ENCODE assay signal across 8 cellular contexts in the genomic region with DNA sequence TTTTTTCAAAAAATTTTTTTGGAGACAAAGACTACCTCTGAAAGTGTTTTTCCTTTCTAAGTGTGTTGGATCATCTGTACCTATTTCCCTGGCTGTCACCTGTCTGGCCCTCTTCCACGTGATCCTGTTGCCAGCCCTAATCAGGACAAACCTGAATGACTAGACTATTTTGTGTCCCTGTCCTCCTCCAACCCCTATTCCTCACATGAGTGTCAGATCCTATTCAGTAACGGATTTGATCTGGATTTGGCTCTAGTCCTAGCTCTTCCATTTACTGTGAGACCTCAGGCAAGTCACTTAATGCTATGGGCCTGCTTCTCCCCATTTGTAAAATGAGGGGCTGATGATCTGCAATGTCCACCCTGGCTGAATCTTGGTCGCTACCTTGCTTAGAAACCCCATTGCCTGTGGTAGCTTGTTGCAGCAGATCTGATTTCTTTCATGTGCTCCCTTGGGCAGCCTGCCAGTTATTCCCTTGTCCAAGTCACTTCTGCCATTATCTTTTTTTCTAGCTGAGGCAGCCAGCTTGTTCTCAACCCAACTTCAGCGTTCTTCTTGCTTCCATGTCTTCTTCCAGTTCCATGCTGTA. TPM values are rescaled to one million over a fixed set of nuclear protein-coding genes. Genes with fewer than 3 reads are reported as not detected.
DNase-seq lines count a peak whose midpoint lies in the region; ATAC-seq, FAIRE-seq and TF ChIP-seq lines count a peak whose summit lies in the region.

No MANE protein-coding gene starts in this region.

- no peak overlapping the region for H4K91ac ChIP-seq in neuronal stem cell (ENCODE audit: low read depth, low read length, poor library complexity)

- H3K27me3 Mint-ChIP-seq in activated CD4-positive, alpha-beta T cell treated with anti-CD3 and anti-CD28 coated beads, Interleukin-2, amount 10 ng/mL, durations not matched to agents 7 days and 5 days, result no peaks in the 10 kb centered on the region
- peaks cover 2% of the 10 kb centered on the region for H3K27me3 Mint-ChIP-seq in WTC11 (ENCODE audit: low read depth)

- H3K4me1 ChIP-seq in thyroid gland (peaks cover 15 to 37% of the 10 kb centered on the region in 2 donors), neuronal stem cell (ENCODE audit: control insufficient read depth in 2 of 2, insufficient read depth in 1 of 2, low read depth in 1 of 2, low read length in 2 of 2) (peaks cover 7 to 9% of the 10 kb centered on the region in 2 donors)

- no peak overlapping the region for H3K9ac ChIP-seq in neuronal stem cell (ENCODE audit: low read depth, low read length, poor library complexity)

- no peak overlapping the region for H3K14ac ChIP-seq in neuronal stem cell (ENCODE audit: low read length)

- no peaks in the 10 kb centered on the region for H3K27me3 ChIP-seq in thyroid gland
- H3K27me3 ChIP-seq in neuronal stem cell (ENCODE audit: control insufficient read depth in 3 of 3, insufficient read depth in 3 of 3, low read depth in 1 of 3, low read length in 3 of 3), result no peaks in the 10 kb centered on the region

- no peak overlapping the region for H2BK15ac ChIP-seq in neuronal stem cell (ENCODE audit: low read length)

- no peak overlapping the region for H2AFZ ChIP-seq in neuronal stem cell (ENCODE audit: low read length)

- H2BK12ac ChIP-seq in neuronal stem cell (ENCODE audit: low read length), result no peak overlapping the region

- no peak for DNase-seq in activated CD4-positive, alpha-beta T cell treated with anti-CD3 and anti-CD28 coated beads, Interleukin-2, amount 10 ng/mL, durations not matched to agents 7 days and 5 days
- DNase-seq in activated CD4-positive, alpha-beta T cell treated with anti-CD3 and anti-CD28 coated beads, Interleukin-2, amount 50 U/mL, for 4 hours, result no peak
- DNase-seq in WTC11 (ENCODE audit: low spot score) (no peak), left cardiac atrium (peak; percentile 72), thyroid gland (peak; percentile 57 to 61), HTR-8/SVneo (ENCODE audit: insufficient read length, low spot score) (no peak), neuronal stem cell (ENCODE audit: low spot score) (no peak)

- CTCF ChIA-PET in activated CD4-positive, alpha-beta T cell treated with anti-CD3 and anti-CD28 coated beads, Interleukin-2, amount 10 ng/mL, durations not matched to agents 7 days and 5 days (lab: Charles Lee), result no interaction called here
- CTCF ChIA-PET in WTC11 (lab: Charles Lee), result no interaction called here

- intact Hi-C loops in left cardiac atrium (cut with DNase I) (no loop called here), thyroid gland (cut with DNase I) (no loop called here)

- H3K36me3 ChIP-seq in thyroid gland, result no peaks in the 10 kb centered on the region
- H3K36me3 ChIP-seq in neuronal stem cell (replicated peaks in 1 of 2; ENCODE audit: control insufficient read depth in 2 of 2, insufficient read depth in 2 of 2, low read length in 2 of 2), result peaks cover 2 to 67% of the 10 kb centered on the region in 2 donors

- no peak for FAIRE-seq in HTR-8/SVneo (lab: Jason Lieb, UNC)

- no peak for TF ChIP-seq POLR2A in thyroid gland (IDR thresholded peaks at IDR 0.05)

- WGBS in thyroid gland, 2 donors, result 61 to 71% methylated on average over 4 of the region's 4 CpGs
- WGBS in neuronal stem cell (ENCODE audit: extremely low coverage in 2 of 2, insufficient read length in 2 of 2, insufficient replicate concordance in 1 of 2), 2 donors, result no CpG with 5 or more reads among the region's 4 CpGs

- peaks cover 40% of the 10 kb centered on the region for H3K36me3 Mint-ChIP-seq in activated CD4-positive, alpha-beta T cell treated with anti-CD3 and anti-CD28 coated beads, Interleukin-2, amount 10 ng/mL, durations not matched to agents 7 days and 5 days (ENCODE audit: low read depth)
- H3K36me3 Mint-ChIP-seq in WTC11, result peaks cover 14% of the 10 kb centered on the region

- TF ChIP-seq CTCF in WTC11 (IDR thresholded peaks at IDR 0.05) (no peak), thyroid gland (IDR thresholded peaks at IDR 0.05) (no peak)

- peaks cover 1% of the 10 kb centered on the region for H3K9me3 Mint-ChIP-seq in activated CD4-positive, alpha-beta T cell treated with anti-CD3 and anti-CD28 coated beads, Interleukin-2, amount 10 ng/mL, durations not matched to agents 7 days and 5 days
- H3K9me3 Mint-ChIP-seq in WTC11, result peaks cover under 1% of the 10 kb centered on the region

- no peak for ATAC-seq in WTC11
- ATAC-seq in left cardiac atrium, result no peak
- ATAC-seq in GM19324 (IDR thresholded peaks at IDR 0.05; ENCODE audit: low FRiP score, unreplicated experiment), result no peak

- POLR2A ChIA-PET in activated CD4-positive, alpha-beta T cell treated with anti-CD3 and anti-CD28 coated beads, Interleukin-2, amount 10 ng/mL, durations not matched to agents 7 days and 5 days (lab: Charles Lee), result interaction anchor here (0.6 to 0.9 kb wide), 2 partner anchors 32 to 35 kb away, joined by 3 read pairs; a partner anchor contains a TSS
- POLR2A ChIA-PET in WTC11 (lab: Charles Lee), result no interaction called here

- no peak overlapping the region for H3K4me3 Mint-ChIP-seq in activated CD4-positive, alpha-beta T cell treated with anti-CD3 and anti-CD28 coated beads, Interleukin-2, amount 10 ng/mL, durations not matched to agents 7 days and 5 days
- no peak overlapping the region for H3K4me3 Mint-ChIP-seq in WTC11

- no peak overlapping the region for H4K8ac ChIP-seq in neuronal stem cell (ENCODE audit: low read depth, low read length)

- peak overlapping the region in 2 of 3 donors; percentile 12 to 40 for H3K27ac ChIP-seq in thyroid gland
- H3K27ac ChIP-seq in neuronal stem cell (replicated peaks; ENCODE audit: low read length), result no peak overlapping the region

- H3K18ac ChIP-seq in neuronal stem cell (ENCODE audit: low read length), result no peak overlapping the region

- H2AK5ac ChIP-seq in neuronal stem cell (ENCODE audit: low read depth, low read length), result no peak overlapping the region

- H3K4me3 ChIP-seq in thyroid gland (replicated peaks in 1 of 3), result no peak overlapping the region
- no peak overlapping the region for H3K4me3 ChIP-seq in neuronal stem cell (ENCODE audit: low read length in 2 of 2)

- H3K27ac Mint-ChIP-seq in activated CD4-positive, alpha-beta T cell treated with anti-CD3 and anti-CD28 coated beads, Interleukin-2, amount 10 ng/mL, durations not matched to agents 7 days and 5 days, result peak overlapping the region; percentile 22
- peak overlapping the region; percentile 85 for H3K27ac Mint-ChIP-seq in WTC11

- H3K4me1 Mint-ChIP-seq in activated CD4-positive, alpha-beta T cell treated with anti-CD3 and anti-CD28 coated beads, Interleukin-2, amount 10 ng/mL, durations not matched to agents 7 days and 5 days, result peaks cover 47% of the 10 kb centered on the region
- H3K4me1 Mint-ChIP-seq in WTC11, result peaks cover 29% of the 10 kb centered on the region

- H3K4me2 ChIP-seq in neuronal stem cell (ENCODE audit: insufficient read depth, low read length, poor library complexity, severe bottlenecking), result no peak overlapping the region

- H3K23ac ChIP-seq in neuronal stem cell (ENCODE audit: low read depth, low read length, poor library complexity), result no peak overlapping the region

- no peak overlapping the region for H2BK120ac ChIP-seq in neuronal stem cell (ENCODE audit: low read depth, low read length)

- H3K79me1 ChIP-seq in neuronal stem cell (ENCODE audit: low read depth, low read length), result peaks cover 4% of the 10 kb centered on the region

- H3K4ac ChIP-seq in neuronal stem cell (ENCODE audit: low read length), result no peak overlapping the region

- H3K9me3 ChIP-seq in thyroid gland, result no peaks in the 10 kb centered on the region
- no peaks in the 10 kb centered on the region for H3K9me3 ChIP-seq in neuronal stem cell (replicated peaks in 1 of 2; ENCODE audit: control insufficient read depth in 2 of 2, insufficient read depth in 1 of 2, low read depth in 1 of 2, low read length in 2 of 2)

- no peak overlapping the region for H2BK5ac ChIP-seq in neuronal stem cell (ENCODE audit: low read length)

TF ChIP-seq in WTC11, 78 proteins besides CTCF, POLR2A, EP300 and RAD21 (continues in another document):
- no peak for TF ChIP-seq ZNF121 (CRISPR knock-in tag; IDR thresholded peaks at IDR 0.05)
- TF ChIP-seq ZNF219 (CRISPR knock-in tag; IDR thresholded peaks at IDR 0.05; ENCODE audit: borderline replicate concordance), result no peak
- TF ChIP-seq, protein P1, sequence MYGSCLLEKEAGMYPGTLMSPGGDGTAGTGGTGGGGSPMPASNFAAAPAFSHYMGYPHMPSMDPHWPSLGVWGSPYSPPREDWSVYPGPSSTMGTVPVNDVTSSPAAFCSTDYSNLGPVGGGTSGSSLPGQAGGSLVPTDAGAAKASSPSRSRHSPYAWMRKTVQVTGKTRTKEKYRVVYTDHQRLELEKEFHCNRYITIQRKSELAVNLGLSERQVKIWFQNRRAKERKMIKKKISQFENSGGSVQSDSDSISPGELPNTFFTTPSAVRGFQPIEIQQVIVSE (CRISPR knock-in tag; IDR thresholded peaks at IDR 0.05; ENCODE audit: borderline replicate concordance), result no peak
- no peak for TF ChIP-seq NR1H2 (CRISPR knock-in tag; IDR thresholded peaks at IDR 0.05)
- TF ChIP-seq ZNF671 (CRISPR knock-in tag; IDR thresholded peaks at IDR 0.05), result no peak
- no peak for TF ChIP-seq ZNF396 (CRISPR knock-in tag; IDR thresholded peaks at IDR 0.05; ENCODE audit: borderline replicate concordance)
- no peak for TF ChIP-seq JUN (CRISPR knock-in tag; IDR thresholded peaks at IDR 0.05)
- TF ChIP-seq, protein P2, sequence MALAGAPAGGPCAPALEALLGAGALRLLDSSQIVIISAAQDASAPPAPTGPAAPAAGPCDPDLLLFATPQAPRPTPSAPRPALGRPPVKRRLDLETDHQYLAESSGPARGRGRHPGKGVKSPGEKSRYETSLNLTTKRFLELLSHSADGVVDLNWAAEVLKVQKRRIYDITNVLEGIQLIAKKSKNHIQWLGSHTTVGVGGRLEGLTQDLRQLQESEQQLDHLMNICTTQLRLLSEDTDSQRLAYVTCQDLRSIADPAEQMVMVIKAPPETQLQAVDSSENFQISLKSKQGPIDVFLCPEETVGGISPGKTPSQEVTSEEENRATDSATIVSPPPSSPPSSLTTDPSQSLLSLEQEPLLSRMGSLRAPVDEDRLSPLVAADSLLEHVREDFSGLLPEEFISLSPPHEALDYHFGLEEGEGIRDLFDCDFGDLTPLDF (CRISPR knock-in tag; IDR thresholded peaks at IDR 0.05), result no peak

RNA-seq across cellular contexts. Expression of a gene that starts 4.8 kb away (rescaled TPM):
- total RNA-seq in activated CD4-positive, alpha-beta T cell treated with anti-CD3 and anti-CD28 coated beads, Interleukin-2, amount 10 ng/mL, durations not matched to agents 7 days and 5 days, result 10 to 100 TPM; 47.8 to 49.0 TPM
- total RNA-seq in WTC11 (2021), result 65.8 to 70.0 TPM (median 66.8 TPM) in 3 replicates
- 10 to 100 TPM; 45.5 to 50.5 TPM for total RNA-seq in left cardiac atrium
- total RNA-seq in thyroid gland, result 10 to 100 TPM; 28.0 to 51.7 (median 35.2) TPM
- 40.4 TPM for polyA plus RNA-seq in neuronal stem cell (2013, experiment 1 of 2)
- 40.5 TPM for polyA plus RNA-seq in neuronal stem cell (2013, experiment 2 of 2)

RNA-seq across cellular contexts. Expression of a gene that starts 34.5 kb away (rescaled TPM):
- 100 to 1,000 TPM; 374 to 396 TPM for total RNA-seq in activated CD4-positive, alpha-beta T cell treated with anti-CD3 and anti-CD28 coated beads, Interleukin-2, amount 10 ng/mL, durations not matched to agents 7 days and 5 days
- 221 to 231 TPM (median 223 TPM) in 3 replicates for total RNA-seq in WTC11 (2021)
- 100 to 1,000 TPM; 143 to 172 TPM for total RNA-seq in left cardiac atrium
- total RNA-seq in thyroid gland, result 100 to 1,000 TPM; 315 to 475 (median 368) TPM
- polyA plus RNA-seq in neuronal stem cell (2013, experiment 1 of 2), result 204 TPM
- polyA plus RNA-seq in neuronal stem cell (2013, experiment 2 of 2), result 207 TPM

Comparison
In these comparisons a context has a peak if more than half of its experiments do, and no peak if none do; other contexts are left out.
1. DNase-seq: peak in left cardiac atrium (single experiment) and thyroid gland (2 of 2); none in activated CD4-positive, alpha-beta T cell treated with anti-CD3 and anti-CD28 coated beads, Interleukin-2, amount 10 ng/mL, durations not matched to agents 7 days and 5 days (single experiment), activated CD4-positive, alpha-beta T cell treated with anti-CD3 and anti-CD28 coated beads, Interleukin-2, amount 50 U/mL, for 4 hours (0 of 2), WTC11 (single experiment), HTR-8/SVneo (single experiment) and neuronal stem cell (single experiment).